8 cellular contexts compared by ENCODE assay signal in the genomic region with DNA sequence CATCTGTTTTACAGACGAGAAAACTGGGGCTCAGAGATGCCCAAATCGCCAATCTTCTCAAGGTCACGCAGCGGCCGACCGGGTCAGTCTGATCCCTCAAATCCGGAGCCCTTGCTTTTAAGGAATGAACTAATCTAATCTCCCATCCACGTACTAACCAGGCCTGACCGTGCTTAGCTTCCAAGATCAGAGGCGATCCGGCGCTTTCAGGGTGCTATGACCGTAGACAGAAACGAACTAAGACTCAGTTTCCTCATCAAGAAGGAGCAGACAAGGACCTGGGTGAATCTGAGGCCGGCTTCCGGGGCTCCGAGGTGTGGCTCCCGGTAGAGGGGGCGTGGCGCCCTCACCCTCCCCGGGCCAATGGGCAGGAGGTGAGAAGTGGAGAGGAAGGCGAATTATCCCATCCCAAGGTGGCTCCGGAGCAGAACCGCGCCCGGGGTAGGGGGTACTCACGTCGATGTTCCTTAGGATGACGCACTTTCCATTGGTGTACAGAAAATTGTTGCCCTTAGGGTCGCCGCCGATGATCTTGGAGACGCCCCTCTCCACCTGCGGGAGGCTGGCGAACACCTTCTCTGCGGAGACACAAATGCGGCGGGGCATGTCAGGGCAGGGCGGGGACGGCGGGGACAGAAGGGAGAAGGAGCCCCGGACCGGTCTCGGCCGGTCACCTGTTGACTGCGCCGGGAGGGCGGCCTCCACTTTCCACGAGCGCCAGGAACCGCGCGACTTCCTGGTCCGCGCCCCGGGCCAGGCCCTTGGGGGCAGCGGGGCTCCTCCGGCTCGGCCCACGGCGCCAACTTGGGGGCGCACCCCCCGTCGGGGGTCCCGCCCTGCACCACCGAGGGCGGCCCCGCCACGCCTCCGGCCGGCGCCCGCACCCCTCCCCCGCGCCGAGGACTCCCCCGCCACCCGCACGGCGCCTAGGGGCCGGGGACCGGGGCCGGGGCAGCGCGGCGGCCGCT. TPM values are rescaled to one million over a fixed set of nuclear protein-coding genes. Genes with fewer than 3 reads are reported as not detected.
A peak's percentile ranks its signal among the peaks of the same experiment; 100 is the strongest.
DNase-seq lines count a peak whose midpoint lies in the region; ATAC-seq and TF ChIP-seq lines count a peak whose summit lies in the region.

No MANE protein-coding gene starts in this region.

- H4K20me1 ChIP-seq in BLaER1 treated with 17β-estradiol and CSF1 and Interleukin-3, amounts not matched to agents 10 nM and 100 nM, result peaks cover 49 to 54% (median 53%) of the 10 kb centered on the region in 11 experiments

- H3K4me2 ChIP-seq in BLaER1 treated with 17β-estradiol and CSF1 and Interleukin-3, amounts not matched to agents 10 nM and 100 nM, result peak overlapping the region; percentile 79 to 99 (median 96)

- ATAC-seq in HG03196 (IDR thresholded peaks at IDR 0.05; ENCODE audit: unreplicated experiment), result peak; percentile 40
- ATAC-seq in RWPE2 (ENCODE audit: low read depth), result peak; percentile 58
- ATAC-seq in activated naive CD4-positive, alpha-beta T cell treated with anti-CD3 and anti-CD28 coated beads, Interleukin-2, amount 50 U/mL, for 72 hours, result peak; percentile 58 to 63

- peak overlapping the region; percentile 74 to 96 (median 90) for H3K4me3 ChIP-seq in BLaER1 treated with 17β-estradiol and CSF1 and Interleukin-3, amounts not matched to agents 10 nM and 100 nM
- H3K4me3 ChIP-seq in RWPE2 (ENCODE audit: severe bottlenecking) (peak overlapping the region; percentile 89), left ventricle myocardium inferior (peak overlapping the region; percentile 90), sigmoid colon (peak overlapping the region; percentile 71 to 94 (median 86))

- intact Hi-C loops in left ventricle myocardium inferior (cut with micrococcal nuclease) (no loop called here), sigmoid colon (cut with DNase I) (loop anchor here (1.0 to 5.0 kb wide), 2 partner anchors 8 to 56 kb away; no protein-coding TSS in a partner anchor)

- H3K36me3 Mint-ChIP-seq in activated naive CD4-positive, alpha-beta T cell treated with anti-CD3 and anti-CD28 coated beads, Interleukin-2, amount 50 U/mL, for 72 hours, result peaks cover 55 to 58% of the 10 kb centered on the region in 2 donors

- H3K9me3 Mint-ChIP-seq in activated naive CD4-positive, alpha-beta T cell treated with anti-CD3 and anti-CD28 coated beads, Interleukin-2, amount 50 U/mL, for 72 hours, result no peaks in the 10 kb centered on the region

- peak overlapping the region; percentile 94 to 100 for H3K27ac Mint-ChIP-seq in activated naive CD4-positive, alpha-beta T cell treated with anti-CD3 and anti-CD28 coated beads, Interleukin-2, amount 50 U/mL, for 72 hours

- TF ChIP-seq POLR2A in GM19099 (IDR thresholded peaks at IDR 0.05; ENCODE audit: extremely low read depth, insufficient read length, low read depth) (peak; percentile 54), sigmoid colon (IDR thresholded peaks at IDR 0.05) (peak in 1 of 2 donors; percentile 38)

- 1 to 5% methylated on average over 87 of the region's 87 CpGs for WGBS in sigmoid colon, 2 donors

- no peak for TF ChIP-seq EP300 in sigmoid colon (IDR thresholded peaks at IDR 0.05)

- peaks cover 45 to 51% (median 48%) of the 10 kb centered on the region in 11 experiments for H3K36me3 ChIP-seq in BLaER1 treated with 17β-estradiol and CSF1 and Interleukin-3, amounts not matched to agents 10 nM and 100 nM
- H3K36me3 ChIP-seq in RWPE2 (ENCODE audit: low read depth) (peaks cover 49% of the 10 kb centered on the region), left ventricle myocardium inferior (peaks cover 41% of the 10 kb centered on the region), sigmoid colon (peaks cover 13 to 42% (median 26%) of the 10 kb centered on the region in 4 donors)

- H3K27me3 ChIP-seq in BLaER1 treated with 17β-estradiol and CSF1 and Interleukin-3, amounts not matched to agents 10 nM and 100 nM, result no peaks in the 10 kb centered on the region
- H3K27me3 ChIP-seq in RWPE2 (ENCODE audit: insufficient read depth, poor library complexity, severe bottlenecking) (no peaks in the 10 kb centered on the region), left ventricle myocardium inferior (ENCODE audit: low read depth) (no peaks in the 10 kb centered on the region), sigmoid colon (no peaks in the 10 kb centered on the region)

- H3K9ac ChIP-seq in BLaER1 treated with 17β-estradiol and CSF1 and Interleukin-3, amounts not matched to agents 10 nM and 100 nM, result peak overlapping the region; percentile 90 to 98 (median 95)

- TF ChIP-seq CTCF in RWPE2 (IDR thresholded peaks at IDR 0.05; ENCODE audit: poor library complexity, severe bottlenecking) (no peak), left ventricle myocardium inferior (IDR thresholded peaks at IDR 0.05; ENCODE audit: borderline replicate concordance) (no peak), sigmoid colon (IDR thresholded peaks at IDR 0.05) (no peak)

- peaks cover 64 to 89% (median 84%) of the 10 kb centered on the region in 10 experiments for H3K4me1 ChIP-seq in BLaER1 treated with 17β-estradiol and CSF1 and Interleukin-3, amounts not matched to agents 10 nM and 100 nM
- peaks cover 15% of the 10 kb centered on the region for H3K4me1 ChIP-seq in RWPE2 (ENCODE audit: insufficient read depth, poor library complexity, severe bottlenecking)
- peaks cover 62% of the 10 kb centered on the region for H3K4me1 ChIP-seq in left ventricle myocardium inferior
- H3K4me1 ChIP-seq in sigmoid colon, result peaks cover 0 to 74% (median 67%) of the 10 kb centered on the region in 4 donors

- peak overlapping the region; percentile 79 to 99 (median 97) for H3K27ac ChIP-seq in BLaER1 treated with 17β-estradiol and CSF1 and Interleukin-3, amounts not matched to agents 10 nM and 100 nM
- H3K27ac ChIP-seq in RWPE2 (ENCODE audit: poor library complexity, severe bottlenecking), result peak overlapping the region; percentile 90
- peak overlapping the region; percentile 96 for H3K27ac ChIP-seq in left ventricle myocardium inferior (replicated peaks)
- H3K27ac ChIP-seq in sigmoid colon, result peak overlapping the region; percentile 90 to 98 (median 96)

- DNase-seq in RWPE2 (ENCODE audit: low spot score) (no peak), left ventricle myocardium inferior (no peak), sigmoid colon (no peak), inferior parietal cortex (ENCODE audit: extremely low spot score) (no peak)
- peak; percentile 77 to 82 for DNase-seq in activated naive CD4-positive, alpha-beta T cell treated with anti-CD3 and anti-CD28 coated beads, Interleukin-2, amount 50 U/mL, for 72 hours (ENCODE audit: low spot score in 2 of 2)

- no peaks in the 10 kb centered on the region for H3K9me3 ChIP-seq in BLaER1 treated with 17β-estradiol and CSF1 and Interleukin-3, amounts not matched to agents 10 nM and 100 nM (replicated peaks in 1 of 11)
- H3K9me3 ChIP-seq in RWPE2 (ENCODE audit: severe bottlenecking) (no peaks in the 10 kb centered on the region), left ventricle myocardium inferior (replicated peaks) (no peaks in the 10 kb centered on the region), sigmoid colon (no peaks in the 10 kb centered on the region)

RNA-seq across cellular contexts. Expression of a gene that starts 0.7 kb away (rescaled TPM):
- total RNA-seq in activated naive CD4-positive, alpha-beta T cell treated with anti-CD3 and anti-CD28 coated beads, Interleukin-2, amount 50 U/mL, for 72 hours, result 100 to 1,000 TPM; 382 to 520 TPM
- total RNA-seq in left ventricle myocardium inferior (157 TPM), sigmoid colon (100 to 1,000 TPM; 171 to 267 (median 238) TPM)
- polyA plus RNA-seq in sigmoid colon, result 100 to 1,000 TPM; 200 to 267 (median 247) TPM

Comparison
In these comparisons a context has a peak if more than half of its experiments do, and no peak if none do; other contexts are left out.
1. DNase-seq: peak in activated naive CD4-positive, alpha-beta T cell treated with anti-CD3 and anti-CD28 coated beads, Interleukin-2, amount 50 U/mL, for 72 hours (2 of 2); none in RWPE2 (single experiment), left ventricle myocardium inferior (single experiment), sigmoid colon (single experiment) and inferior parietal cortex (single experiment).
2. Peak in every context shown above with its lines, with median percentiles within 50 percentile points of each other: H3K27ac ChIP-seq, H3K4me3 ChIP-seq and ATAC-seq.